1 cellular context compared by ENCODE assay signal in the genomic region with DNA sequence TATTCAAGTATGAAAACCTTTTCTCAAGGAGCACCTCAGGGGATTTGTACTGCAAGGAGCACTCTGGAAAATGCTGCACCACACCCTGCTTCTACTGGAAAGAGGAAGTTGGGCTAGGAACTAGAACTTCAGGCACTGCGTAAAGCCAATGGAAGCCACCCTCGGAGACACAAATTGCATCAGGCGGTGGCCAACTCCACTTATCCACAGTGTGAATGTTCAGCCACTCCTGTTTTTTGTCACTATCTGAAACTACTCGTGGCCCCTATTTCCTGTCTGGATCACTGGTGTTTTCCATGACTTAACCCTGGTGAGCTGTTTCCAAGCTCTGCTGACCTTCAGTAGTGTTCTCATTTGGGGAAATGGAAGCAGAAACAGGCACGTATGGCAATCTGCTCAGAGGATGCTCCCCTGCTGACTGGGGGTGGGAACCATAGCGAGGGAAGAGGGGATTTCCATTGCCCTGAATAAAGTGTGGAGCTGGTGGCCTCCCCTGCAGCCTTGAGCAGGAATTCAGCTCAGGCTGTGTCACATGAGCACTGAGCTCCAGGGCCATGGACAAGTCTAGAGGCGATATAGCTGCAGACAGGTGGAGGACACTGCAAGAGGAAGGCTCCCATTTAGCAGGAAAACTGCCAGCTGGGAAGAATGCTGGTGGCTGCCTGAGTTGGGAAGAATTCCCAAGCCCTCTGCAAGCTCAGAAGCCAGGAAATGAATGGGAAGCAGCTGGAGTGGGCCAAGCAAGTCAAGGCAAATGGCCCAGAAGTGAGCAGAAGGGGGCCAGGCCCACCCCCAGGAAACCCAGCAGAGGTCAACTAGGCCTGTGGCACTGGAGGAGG.
A peak's percentile ranks its signal among the peaks of the same experiment; 100 is the strongest.
TF ChIP-seq lines count a peak whose summit lies in the region.

No MANE protein-coding gene starts in this region.

TF ChIP-seq in K562, 482 proteins besides CTCF, POLR2A, EP300 and RAD21 (continued from another document and continues in another):
- TF ChIP-seq PRDM10 (IDR thresholded peaks at IDR 0.05; ENCODE audit: partially characterized antibody): no peak
- no peak for TF ChIP-seq ILK (tag; IDR thresholded peaks at IDR 0.05; ENCODE audit: borderline replicate concordance, low read depth)
- TF ChIP-seq CEBPG (CRISPR knock-in tag; IDR thresholded peaks at IDR 0.05): peak; percentile 86
- peak; percentile 75 to 76; a peak in 3 of 4 replicates for TF ChIP-seq CEBPG (tag; conservative IDR thresholded peaks at IDR 0.05 in 1 of 2, IDR thresholded peaks at IDR 0.05 in 1 of 2)
- TF ChIP-seq HMG20B (CRISPR knock-in tag; IDR thresholded peaks at IDR 0.05): no peak
- TF ChIP-seq ATF2 (CRISPR knock-in tag; IDR thresholded peaks at IDR 0.05): no peak
- no peak for TF ChIP-seq MITF (IDR thresholded peaks at IDR 0.05)
- TF ChIP-seq OTX1 (CRISPR knock-in tag; IDR thresholded peaks at IDR 0.05): no peak
- TF ChIP-seq, protein P1, sequence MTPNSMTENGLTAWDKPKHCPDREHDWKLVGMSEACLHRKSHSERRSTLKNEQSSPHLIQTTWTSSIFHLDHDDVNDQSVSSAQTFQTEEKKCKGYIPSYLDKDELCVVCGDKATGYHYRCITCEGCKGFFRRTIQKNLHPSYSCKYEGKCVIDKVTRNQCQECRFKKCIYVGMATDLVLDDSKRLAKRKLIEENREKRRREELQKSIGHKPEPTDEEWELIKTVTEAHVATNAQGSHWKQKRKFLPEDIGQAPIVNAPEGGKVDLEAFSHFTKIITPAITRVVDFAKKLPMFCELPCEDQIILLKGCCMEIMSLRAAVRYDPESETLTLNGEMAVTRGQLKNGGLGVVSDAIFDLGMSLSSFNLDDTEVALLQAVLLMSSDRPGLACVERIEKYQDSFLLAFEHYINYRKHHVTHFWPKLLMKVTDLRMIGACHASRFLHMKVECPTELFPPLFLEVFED (CRISPR knock-in tag; conservative IDR thresholded peaks at IDR 0.05): no peak
- TF ChIP-seq, protein P2, sequence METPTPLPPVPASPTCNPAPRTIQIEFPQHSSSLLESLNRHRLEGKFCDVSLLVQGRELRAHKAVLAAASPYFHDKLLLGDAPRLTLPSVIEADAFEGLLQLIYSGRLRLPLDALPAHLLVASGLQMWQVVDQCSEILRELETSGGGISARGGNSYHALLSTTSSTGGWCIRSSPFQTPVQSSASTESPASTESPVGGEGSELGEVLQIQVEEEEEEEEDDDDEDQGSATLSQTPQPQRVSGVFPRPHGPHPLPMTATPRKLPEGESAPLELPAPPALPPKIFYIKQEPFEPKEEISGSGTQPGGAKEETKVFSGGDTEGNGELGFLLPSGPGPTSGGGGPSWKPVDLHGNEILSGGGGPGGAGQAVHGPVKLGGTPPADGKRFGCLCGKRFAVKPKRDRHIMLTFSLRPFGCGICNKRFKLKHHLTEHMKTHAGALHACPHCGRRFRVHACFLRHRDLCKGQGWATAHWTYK (CRISPR knock-in tag; IDR thresholded peaks at IDR 0.05): peak; percentile 81
- TF ChIP-seq, protein P3, sequence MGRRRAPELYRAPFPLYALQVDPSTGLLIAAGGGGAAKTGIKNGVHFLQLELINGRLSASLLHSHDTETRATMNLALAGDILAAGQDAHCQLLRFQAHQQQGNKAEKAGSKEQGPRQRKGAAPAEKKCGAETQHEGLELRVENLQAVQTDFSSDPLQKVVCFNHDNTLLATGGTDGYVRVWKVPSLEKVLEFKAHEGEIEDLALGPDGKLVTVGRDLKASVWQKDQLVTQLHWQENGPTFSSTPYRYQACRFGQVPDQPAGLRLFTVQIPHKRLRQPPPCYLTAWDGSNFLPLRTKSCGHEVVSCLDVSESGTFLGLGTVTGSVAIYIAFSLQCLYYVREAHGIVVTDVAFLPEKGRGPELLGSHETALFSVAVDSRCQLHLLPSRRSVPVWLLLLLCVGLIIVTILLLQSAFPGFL (CRISPR knock-in tag; IDR thresholded peaks at IDR 0.05): no peak
- no peak for TF ChIP-seq CBFA2T2 (conservative IDR thresholded peaks at IDR 0.05)
- TF ChIP-seq ZNF695 (CRISPR knock-in tag; IDR thresholded peaks at IDR 0.05): no peak
- TF ChIP-seq ZNF586 (CRISPR knock-in tag; conservative IDR thresholded peaks at IDR 0.05): no peak
- TF ChIP-seq GABPA (tag; conservative IDR thresholded peaks at IDR 0.05; ENCODE audit: low read depth): peak; percentile 51
- TF ChIP-seq, protein P4, sequence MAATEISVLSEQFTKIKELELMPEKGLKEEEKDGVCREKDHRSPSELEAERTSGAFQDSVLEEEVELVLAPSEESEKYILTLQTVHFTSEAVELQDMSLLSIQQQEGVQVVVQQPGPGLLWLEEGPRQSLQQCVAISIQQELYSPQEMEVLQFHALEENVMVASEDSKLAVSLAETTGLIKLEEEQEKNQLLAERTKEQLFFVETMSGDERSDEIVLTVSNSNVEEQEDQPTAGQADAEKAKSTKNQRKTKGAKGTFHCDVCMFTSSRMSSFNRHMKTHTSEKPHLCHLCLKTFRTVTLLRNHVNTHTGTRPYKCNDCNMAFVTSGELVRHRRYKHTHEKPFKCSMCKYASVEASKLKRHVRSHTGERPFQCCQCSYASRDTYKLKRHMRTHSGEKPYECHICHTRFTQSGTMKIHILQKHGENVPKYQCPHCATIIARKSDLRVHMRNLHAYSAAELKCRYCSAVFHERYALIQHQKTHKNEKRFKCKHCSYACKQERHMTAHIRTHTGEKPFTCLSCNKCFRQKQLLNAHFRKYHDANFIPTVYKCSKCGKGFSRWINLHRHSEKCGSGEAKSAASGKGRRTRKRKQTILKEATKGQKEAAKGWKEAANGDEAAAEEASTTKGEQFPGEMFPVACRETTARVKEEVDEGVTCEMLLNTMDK (IDR thresholded peaks at IDR 0.05; ENCODE audit: borderline replicate concordance, insufficient read depth, low read depth, low read length, poor library complexity, severe bottlenecking): no peak
- no peak for TF ChIP-seq CCAR2 (IDR thresholded peaks at IDR 0.05; ENCODE audit: low read depth, low read length)
- TF ChIP-seq ZNF766 (CRISPR knock-in tag; conservative IDR thresholded peaks at IDR 0.05): peak; percentile 71
- no peak for TF ChIP-seq CREB1 (IDR thresholded peaks at IDR 0.05)
- no peak for TF ChIP-seq CREB1 (CRISPR knock-in tag; IDR thresholded peaks at IDR 0.05)
- TF ChIP-seq ZFP30 (CRISPR knock-in tag; IDR thresholded peaks at IDR 0.05; ENCODE audit: borderline replicate concordance): no peak
- TF ChIP-seq, protein P5, sequence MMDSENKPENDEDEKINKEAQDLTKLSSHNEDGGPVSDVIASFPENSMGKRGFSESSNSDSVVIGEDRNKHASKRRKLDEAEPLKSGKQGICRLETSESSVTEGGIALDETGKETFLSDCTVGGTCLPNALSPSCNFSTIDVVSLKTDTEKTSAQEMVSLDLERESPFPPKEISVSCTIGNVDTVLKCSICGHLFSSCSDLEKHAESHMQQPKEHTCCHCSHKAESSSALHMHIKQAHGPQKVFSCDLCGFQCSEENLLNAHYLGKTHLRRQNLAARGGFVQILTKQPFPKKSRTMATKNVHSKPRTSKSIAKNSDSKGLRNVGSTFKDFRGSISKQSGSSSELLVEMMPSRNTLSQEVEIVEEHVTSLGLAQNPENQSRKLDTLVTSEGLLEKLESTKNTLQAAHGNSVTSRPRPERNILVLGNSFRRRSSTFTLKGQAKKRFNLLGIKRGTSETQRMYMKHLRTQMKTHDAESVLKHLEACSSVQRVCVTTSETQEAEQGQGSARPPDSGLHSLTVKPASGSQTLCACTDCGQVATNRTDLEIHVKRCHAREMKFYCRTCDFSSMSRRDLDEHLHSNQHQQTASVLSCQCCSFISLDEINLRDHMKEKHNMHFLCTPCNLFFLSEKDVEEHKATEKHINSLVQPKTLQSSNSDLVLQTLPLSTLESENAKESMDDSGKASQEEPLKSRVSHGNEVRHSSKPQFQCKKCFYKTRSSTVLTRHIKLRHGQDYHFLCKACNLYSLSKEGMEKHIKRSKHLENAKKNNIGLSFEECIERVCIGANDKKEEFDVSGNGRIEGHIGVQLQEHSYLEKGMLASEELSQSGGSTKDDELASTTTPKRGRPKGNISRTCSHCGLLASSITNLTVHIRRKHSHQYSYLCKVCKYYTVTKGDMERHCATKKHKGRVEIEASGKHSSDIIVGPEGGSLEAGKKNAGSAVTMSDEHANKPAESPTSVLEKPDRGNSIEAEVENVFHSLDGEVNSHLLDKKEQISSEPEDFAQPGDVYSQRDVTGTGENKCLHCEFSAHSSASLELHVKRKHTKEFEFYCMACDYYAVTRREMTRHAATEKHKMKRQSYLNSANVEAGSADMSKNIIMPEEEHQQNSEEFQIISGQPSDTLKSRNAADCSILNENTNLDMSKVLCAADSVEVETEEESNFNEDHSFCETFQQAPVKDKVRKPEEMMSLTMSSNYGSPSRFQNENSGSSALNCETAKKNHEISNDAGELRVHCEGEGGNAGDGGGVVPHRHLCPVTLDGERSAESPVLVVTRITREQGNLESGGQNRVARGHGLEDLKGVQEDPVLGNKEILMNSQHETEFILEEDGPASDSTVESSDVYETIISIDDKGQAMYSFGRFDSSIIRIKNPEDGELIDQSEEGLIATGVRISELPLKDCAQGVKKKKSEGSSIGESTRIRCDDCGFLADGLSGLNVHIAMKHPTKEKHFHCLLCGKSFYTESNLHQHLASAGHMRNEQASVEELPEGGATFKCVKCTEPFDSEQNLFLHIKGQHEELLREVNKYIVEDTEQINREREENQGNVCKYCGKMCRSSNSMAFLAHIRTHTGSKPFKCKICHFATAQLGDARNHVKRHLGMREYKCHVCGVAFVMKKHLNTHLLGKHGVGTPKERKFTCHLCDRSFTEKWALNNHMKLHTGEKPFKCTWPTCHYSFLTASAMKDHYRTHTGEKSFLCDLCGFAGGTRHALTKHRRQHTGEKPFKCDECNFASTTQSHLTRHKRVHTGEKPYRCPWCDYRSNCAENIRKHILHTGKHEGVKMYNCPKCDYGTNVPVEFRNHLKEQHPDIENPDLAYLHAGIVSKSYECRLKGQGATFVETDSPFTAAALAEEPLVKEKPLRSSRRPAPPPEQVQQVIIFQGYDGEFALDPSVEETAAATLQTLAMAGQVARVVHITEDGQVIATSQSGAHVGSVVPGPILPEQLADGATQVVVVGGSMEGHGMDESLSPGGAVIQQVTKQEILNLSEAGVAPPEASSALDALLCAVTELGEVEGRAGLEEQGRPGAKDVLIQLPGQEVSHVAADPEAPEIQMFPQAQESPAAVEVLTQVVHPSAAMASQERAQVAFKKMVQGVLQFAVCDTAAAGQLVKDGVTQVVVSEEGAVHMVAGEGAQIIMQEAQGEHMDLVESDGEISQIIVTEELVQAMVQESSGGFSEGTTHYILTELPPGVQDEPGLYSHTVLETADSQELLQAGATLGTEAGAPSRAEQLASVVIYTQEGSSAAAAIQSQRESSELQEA (IDR thresholded peaks at IDR 0.05; ENCODE audit: low read depth): no peak
- TF ChIP-seq POLR2AphosphoS2 (IDR thresholded peaks at IDR 0.05; ENCODE audit: low read length): no peak
- no peak for TF ChIP-seq ZNF324 (CRISPR knock-in tag; IDR thresholded peaks at IDR 0.05)
- no peak for TF ChIP-seq CHCHD3 (CRISPR knock-in tag; IDR thresholded peaks at IDR 0.05)
- no peak for TF ChIP-seq GABPB1 (CRISPR knock-in tag; IDR thresholded peaks at IDR 0.05)
- no peak for TF ChIP-seq FOXM1 (IDR thresholded peaks at IDR 0.05; ENCODE audit: low read depth)
- peak; percentile 59; the same call in 1 of the 2 replicates for TF ChIP-seq FOXM1 (CRISPR knock-in tag; IDR thresholded peaks at IDR 0.05; ENCODE audit: low read depth)
- TF ChIP-seq KAT2B (IDR thresholded peaks at IDR 0.05; ENCODE audit: low read depth, low read length): no peak
- TF ChIP-seq NELFE (IDR thresholded peaks at IDR 0.05; ENCODE audit: insufficient read depth, insufficient read length): no peak
- TF ChIP-seq BDP1 (IDR thresholded peaks at IDR 0.05; ENCODE audit: insufficient read depth, insufficient read length): no peak
- TF ChIP-seq TCF7L2 (IDR thresholded peaks at IDR 0.05; ENCODE audit: low read depth, low read length): no peak
- no peak for TF ChIP-seq TOE1 (IDR thresholded peaks at IDR 0.05; ENCODE audit: borderline replicate concordance)
- peak; percentile 66; the same call in 1 of the 2 replicates for TF ChIP-seq TOE1 (CRISPR knock-in tag; IDR thresholded peaks at IDR 0.05; ENCODE audit: borderline replicate concordance, low read depth)
- TF ChIP-seq GATAD2B (IDR thresholded peaks at IDR 0.05; ENCODE audit: borderline replicate concordance): no peak
- no peak for TF ChIP-seq SRSF3 (IDR thresholded peaks at IDR 0.05; ENCODE audit: insufficient read depth, low read length)
- no peak for TF ChIP-seq RBFOX2 (IDR thresholded peaks at IDR 0.05; ENCODE audit: low read depth, low read length)
